ENCODE assay signal across 8 cellular contexts in genomic region chr16:89873822-89874689, GRCh38. TPM values are rescaled to one million over a fixed set of nuclear protein-coding genes. Genes with fewer than 3 reads are reported as not detected.
DNase-seq lines count a peak whose midpoint lies in the region; ATAC-seq and TF ChIP-seq lines count a peak whose summit lies in the region.

No MANE protein-coding gene starts in this region.

- H3K36me3 Mint-ChIP-seq in Calu3 (ENCODE audit: insufficient read depth, unreplicated experiment), result peaks cover 68% of the 10 kb centered on the region

- H3K4me3 ChIP-seq in Jurkat, Clone E6-1 (ENCODE audit: low read length), result peak overlapping the region; percentile 74
- H3K4me3 ChIP-seq in mucosa of stomach (ENCODE audit: low read length), result peak overlapping the region; percentile 74

- H3K9me3 Mint-ChIP-seq in Calu3 (ENCODE audit: low read depth, unreplicated experiment), result no peaks in the 10 kb centered on the region

- intact Hi-C loops in Calu3 (cut with micrococcal nuclease; ENCODE audit: unreplicated experiment), result no loop called here

- peak; percentile 98 for DNase-seq in Calu3
- DNase-seq in Jurkat, Clone E6-1 (ENCODE audit: low read depth, low spot score), result peak; percentile 88
- peak; percentile 98 to 99 for DNase-seq in activated T-cell treated with anti-CD3 and anti-CD28 coated beads, Interleukin-2, amount 50 U/mL, for 48 hours
- DNase-seq in stimulated activated CD8-positive, alpha-beta memory T cell treated with anti-CD3 and anti-CD28 coated beads, Interleukin-4, amount 100 ng/mL, for 24 hours (ENCODE audit: low read depth), result peak; percentile 93

- H3K4me1 Mint-ChIP-seq in Calu3 (ENCODE audit: low read depth, unreplicated experiment), result peaks cover 15% of the 10 kb centered on the region

- CTCF ChIA-PET in Calu3 (lab: Charles Lee), result interaction anchor here (0.6 to 1.7 kb wide), 7 partner anchors 9 to 146 kb away, joined by 3 to 8 read pairs (median 4); partner anchors contain the start of gene TUBB3

- no TSS peak for BruUV-seq in Calu3 (replicated peaks; lab: Mats Ljungman, UMichigan)

- H3K36me3 ChIP-seq in mucosa of stomach (ENCODE audit: control insufficient read depth, insufficient read depth, low read length), result no peaks in the 10 kb centered on the region

- H3K9me3 ChIP-seq in mucosa of stomach (ENCODE audit: control insufficient read depth, low read length), result no peaks in the 10 kb centered on the region

- H3K27me3 Mint-ChIP-seq in Calu3 (ENCODE audit: unreplicated experiment), result no peaks in the 10 kb centered on the region

- TF ChIP-seq CTCF in Calu3 (IDR thresholded peaks at IDR 0.05; ENCODE audit: unreplicated experiment), result no peak

- peaks cover 10% of the 10 kb centered on the region for H3K4me1 ChIP-seq in mucosa of stomach (ENCODE audit: control insufficient read depth, insufficient read depth, low read length)

- peak overlapping the region; percentile 93 for H3K27ac Mint-ChIP-seq in Calu3 (ENCODE audit: unreplicated experiment)

- H3K9ac ChIP-seq in mucosa of stomach (ENCODE audit: low read length), result peak overlapping the region; percentile 95

- ATAC-seq in GM21619 (IDR thresholded peaks at IDR 0.05; ENCODE audit: unreplicated experiment), result peak; percentile 61
- peak; percentile 95 for ATAC-seq in esophagus mucosa

- H3K27me3 ChIP-seq in mucosa of stomach (ENCODE audit: control insufficient read depth, insufficient read depth, low read length), result no peaks in the 10 kb centered on the region

- H3K4me3 Mint-ChIP-seq in Calu3 (ENCODE audit: low read depth, unreplicated experiment), result peak overlapping the region; percentile 93

TF ChIP-seq in PFSK-1, 5 proteins besides CTCF, POLR2A, EP300 and RAD21:
- no peak for TF ChIP-seq POLR2AphosphoS5 (IDR thresholded peaks at IDR 0.05; ENCODE audit: low read depth, low read length)
- TF ChIP-seq FOXP2 (optimal IDR thresholded peaks at IDR 0.05; ENCODE audit: borderline replicate concordance, extremely low read depth, extremely low read length, insufficient read depth), result peak; percentile 34

RNA-seq across cellular contexts. Expression of gene TCF25, which starts 0.7 kb away (rescaled TPM):
- total RNA-seq in Calu3 (2022) (270 and 300 TPM in 2 replicates), esophagus mucosa (99.2 TPM)
- 189 TPM for polyA plus RNA-seq in Jurkat, Clone E6-1 (2012; ENCODE audit: insufficient read depth, insufficient read length)
- polyA plus RNA-seq in PFSK-1 (2012; ENCODE audit: insufficient read length, low read depth), result 220 TPM

RNA-seq across cellular contexts. Expression of gene MC1R, which starts 44.6 kb away (rescaled TPM):
- 16.9 and 17.4 TPM in 2 replicates for total RNA-seq in Calu3 (2022)
- polyA plus RNA-seq in Jurkat, Clone E6-1 (2012; ENCODE audit: insufficient read depth, insufficient read length), result 4.5 TPM
- polyA plus RNA-seq in PFSK-1 (2012; ENCODE audit: insufficient read length, low read depth), result 6.8 TPM
- total RNA-seq in esophagus mucosa, result 1.6 TPM

RNA-seq across cellular contexts. Expression of gene SPIRE2, which starts 45.8 kb away (rescaled TPM):
- 46.3 and 53.1 TPM in 2 replicates for total RNA-seq in Calu3 (2022)
- 0.96 TPM for polyA plus RNA-seq in Jurkat, Clone E6-1 (2012; ENCODE audit: insufficient read depth, insufficient read length)
- 25.1 TPM for polyA plus RNA-seq in PFSK-1 (2012; ENCODE audit: insufficient read length, low read depth)
- total RNA-seq in esophagus mucosa, result 3.9 TPM

RNA-seq across cellular contexts. Expression of gene TUBB3, which starts 49.1 kb away (rescaled TPM):
- total RNA-seq in Calu3 (2022) (52.1 and 61.5 TPM in 2 replicates), esophagus mucosa (22.0 TPM)
- polyA plus RNA-seq in Jurkat, Clone E6-1 (2012; ENCODE audit: insufficient read depth, insufficient read length), result 21.3 TPM
- polyA plus RNA-seq in PFSK-1 (2012; ENCODE audit: insufficient read length, low read depth), result 37.5 TPM

RNA-seq across cellular contexts. Expression of gene FANCA, which starts 57.6 kb away (rescaled TPM):
- total RNA-seq in Calu3 (2022) (127 and 140 TPM in 2 replicates), esophagus mucosa (14.9 TPM)
- polyA plus RNA-seq in Jurkat, Clone E6-1 (2012; ENCODE audit: insufficient read depth, insufficient read length), result 84.2 TPM
- polyA plus RNA-seq in PFSK-1 (2012; ENCODE audit: insufficient read length, low read depth), result 23.9 TPM

Comparison
In these comparisons a context has a peak if more than half of its experiments do, and no peak if none do; other contexts are left out.
1. Peak in every context shown above with its lines: DNase-seq, ATAC-seq and H3K4me3 ChIP-seq.